18 cellular contexts compared by ENCODE assay signal in genomic region chr6:151154418-151154817, GRCh38.
DNase-seq lines count a peak whose midpoint lies in the region; ATAC-seq, FAIRE-seq and TF ChIP-seq lines count a peak whose summit lies in the region.
"Had no signal": no experiment of that assay in that cellular context is flagged by ENCODE, and none has a peak within 500 bp of the region (broad histone marks: within the 10 kb centered on the region; RNA-seq: fewer than 3 reads in every experiment).

No MANE protein-coding gene starts in this region.

- H3K36me3 ChIP-seq in A673 (ENCODE audit: insufficient read depth, low read length, poor library complexity, severe bottlenecking): no peaks in the 10 kb centered on the region
- no peaks in the 10 kb centered on the region for H3K36me3 ChIP-seq in endothelial cell of umbilical vein (ENCODE audit: control insufficient read depth in 2 of 2, extremely low read depth in 1 of 2, insufficient read depth in 2 of 2, low read length in 2 of 2)
- H3K36me3 ChIP-seq in lower lobe of right lung: no peaks in the 10 kb centered on the region

- peak; percentile 34 for DNase-seq in A673 (ENCODE audit: low spot score)
- DNase-seq in endothelial cell of umbilical vein (ENCODE audit: low read depth, low spot score): peak; percentile 10
- no peak for DNase-seq in lower lobe of right lung
- DNase-seq in NCI-H2029 (lab: John Stamatoyannopoulos, UW): no peak
- no peak for DNase-seq in T-helper 9 cell
- no peak for DNase-seq in activated naive CD4-positive, alpha-beta T cell treated with anti-CD3 and anti-CD28 coated beads, Interleukin-2, amount 10 ng/mL, durations not matched to agents 7 days and 5 days
- DNase-seq: activated CD8-positive, alpha-beta T cell treated with anti-CD3 and anti-CD28 coated beads, Interleukin-2, amount 10 ng/mL, durations not matched to agents 7 days and 5 days; activated gamma-delta T cell; AML-193; EL; hypothalamus; midbrain; NCI-H69; SHP77 treated with DMSO at 0.1 percent for 48 hours had no signal

- H3K9me3 Mint-ChIP-seq in activated T-helper 17 cell treated with anti-CD3 and anti-CD28 coated beads, Interleukin-2, amount 50 U/mL, for 72 hours: no peaks in the 10 kb centered on the region
- H3K9me3 Mint-ChIP-seq in activated naive CD4-positive, alpha-beta T cell treated with anti-CD3 and anti-CD28 coated beads, Interleukin-2, amount 10 ng/mL, durations not matched to agents 7 days and 5 days: no peaks in the 10 kb centered on the region

- dilution Hi-C loops in endothelial cell of umbilical vein (cut with MboI; ENCODE audit: extremely low pct_ligation_motif_present, low sequenced_read_pairs): no loop called here

- H4K20me1 ChIP-seq in endothelial cell of umbilical vein (replicated peaks; ENCODE audit: control insufficient read depth, extremely low read depth, insufficient read depth, low read length): no peaks in the 10 kb centered on the region

- no peak overlapping the region for H2AFZ ChIP-seq in endothelial cell of umbilical vein (ENCODE audit: low read depth, low read length)

- H3K4me3 ChIP-seq in A673 (ENCODE audit: low read depth, low read length, poor library complexity, severe bottlenecking) (no peak overlapping the region), endothelial cell of umbilical vein (replicated peaks in 1 of 3; ENCODE audit: insufficient read depth in 1 of 3, low read depth in 1 of 3, low read length in 3 of 3) (no peak overlapping the region), lower lobe of right lung (no peak overlapping the region)

- H3K27ac Mint-ChIP-seq in activated T-helper 17 cell treated with anti-CD3 and anti-CD28 coated beads, Interleukin-2, amount 50 U/mL, for 72 hours: no peak overlapping the region
- no peak overlapping the region for H3K27ac Mint-ChIP-seq in activated naive CD4-positive, alpha-beta T cell treated with anti-CD3 and anti-CD28 coated beads, Interleukin-2, amount 10 ng/mL, durations not matched to agents 7 days and 5 days
- H3K27ac Mint-ChIP-seq: activated CD8-positive, alpha-beta T cell treated with anti-CD3 and anti-CD28 coated beads, Interleukin-2, amount 10 ng/mL, durations not matched to agents 7 days and 5 days; progenitor cell of endocrine pancreas had no signal

- no peaks in the 10 kb centered on the region for H3K9me1 ChIP-seq in endothelial cell of umbilical vein (replicated peaks; ENCODE audit: control insufficient read depth, extremely low read depth, insufficient read depth, low read length)

- no peak overlapping the region for H3K4me2 ChIP-seq in endothelial cell of umbilical vein (ENCODE audit: insufficient read depth, low read length)

- POLR2A ChIA-PET in A673 (lab: Charles Lee; ENCODE audit: low non-redundant PET): no interaction called here
- POLR2A ChIA-PET in endothelial cell of umbilical vein (lab: Charles Lee): interaction anchor here (0.6 kb wide), 1 partner anchor 62 kb away, joined by 3 read pairs; no protein-coding TSS in a partner anchor

- H3K27me3 Mint-ChIP-seq in activated T-helper 17 cell treated with anti-CD3 and anti-CD28 coated beads, Interleukin-2, amount 50 U/mL, for 72 hours: peaks cover 24% of the 10 kb centered on the region
- H3K27me3 Mint-ChIP-seq in activated naive CD4-positive, alpha-beta T cell treated with anti-CD3 and anti-CD28 coated beads, Interleukin-2, amount 10 ng/mL, durations not matched to agents 7 days and 5 days: peaks cover 38% of the 10 kb centered on the region

- H3K9me3 ChIP-seq in A673 (ENCODE audit: low read depth, low read length, poor library complexity, severe bottlenecking) (no peaks in the 10 kb centered on the region), endothelial cell of umbilical vein (replicated peaks; ENCODE audit: control insufficient read depth, insufficient read depth, low read length) (no peaks in the 10 kb centered on the region), lower lobe of right lung (no peaks in the 10 kb centered on the region)

- no peak for TF ChIP-seq RAD21 in Ishikawa (IDR thresholded peaks at IDR 0.05; ENCODE audit: low read depth)

- no peaks in the 10 kb centered on the region for H3K4me1 ChIP-seq in A673 (ENCODE audit: insufficient read depth, low read length, poor library complexity, severe bottlenecking)
- H3K4me1 ChIP-seq in endothelial cell of umbilical vein (ENCODE audit: control insufficient read depth, extremely low read depth, insufficient read depth, low read length): no peaks in the 10 kb centered on the region
- no peaks in the 10 kb centered on the region for H3K4me1 ChIP-seq in lower lobe of right lung

- ATAC-seq in lower lobe of right lung: peak; percentile 32 to 39
- ATAC-seq in activated T-helper 17 cell treated with anti-CD3 and anti-CD28 coated beads, Interleukin-2, amount 50 U/mL, for 72 hours (replicated peaks): no peak
- ATAC-seq: activated CD8-positive, alpha-beta T cell treated with anti-CD3 and anti-CD28 coated beads, Interleukin-2, amount 10 ng/mL, durations not matched to agents 7 days and 5 days had no signal

- no peak overlapping the region for H3K9ac ChIP-seq in endothelial cell of umbilical vein (replicated peaks; ENCODE audit: extremely low read depth, insufficient read depth, low read length)

- TF ChIP-seq POLR2A in endothelial cell of umbilical vein (IDR thresholded peaks at IDR 0.05; ENCODE audit: low read depth, low read length): no peak

- intact Hi-C loops in A673 (cut with micrococcal nuclease; ENCODE audit: unreplicated experiment): no loop called here
- intact Hi-C loops in endothelial cell of umbilical vein (cut with micrococcal nuclease): no loop called here
- intact Hi-C loops in lower lobe of right lung (cut with DNase I): no loop called here

- no peaks in the 10 kb centered on the region for H3K4me1 Mint-ChIP-seq in activated T-helper 17 cell treated with anti-CD3 and anti-CD28 coated beads, Interleukin-2, amount 50 U/mL, for 72 hours
- no peaks in the 10 kb centered on the region for H3K4me1 Mint-ChIP-seq in activated naive CD4-positive, alpha-beta T cell treated with anti-CD3 and anti-CD28 coated beads, Interleukin-2, amount 10 ng/mL, durations not matched to agents 7 days and 5 days

- no peaks in the 10 kb centered on the region for H3K79me2 ChIP-seq in endothelial cell of umbilical vein (ENCODE audit: control insufficient read depth, insufficient read depth, low read length)

- H3K36me3 Mint-ChIP-seq in activated T-helper 17 cell treated with anti-CD3 and anti-CD28 coated beads, Interleukin-2, amount 50 U/mL, for 72 hours (ENCODE audit: low read depth): no peaks in the 10 kb centered on the region
- H3K36me3 Mint-ChIP-seq in activated naive CD4-positive, alpha-beta T cell treated with anti-CD3 and anti-CD28 coated beads, Interleukin-2, amount 10 ng/mL, durations not matched to agents 7 days and 5 days: no peaks in the 10 kb centered on the region

- CTCF ChIA-PET in A673 (lab: Charles Lee) (no interaction called here), endothelial cell of umbilical vein (lab: Charles Lee) (interaction anchor here (1.0 to 1.3 kb wide), 2 partner anchors 9 to 170 kb away, joined by 3 read pairs; no protein-coding TSS in a partner anchor)
- CTCF ChIA-PET in activated naive CD4-positive, alpha-beta T cell treated with anti-CD3 and anti-CD28 coated beads, Interleukin-2, amount 10 ng/mL, durations not matched to agents 7 days and 5 days (lab: Charles Lee): no interaction called here

- H3K4me3 Mint-ChIP-seq in activated T-helper 17 cell treated with anti-CD3 and anti-CD28 coated beads, Interleukin-2, amount 50 U/mL, for 72 hours: no peak overlapping the region
- H3K4me3 Mint-ChIP-seq in activated naive CD4-positive, alpha-beta T cell treated with anti-CD3 and anti-CD28 coated beads, Interleukin-2, amount 10 ng/mL, durations not matched to agents 7 days and 5 days: no peak overlapping the region
- H3K4me3 Mint-ChIP-seq: activated CD8-positive, alpha-beta T cell treated with anti-CD3 and anti-CD28 coated beads, Interleukin-2, amount 10 ng/mL, durations not matched to agents 7 days and 5 days had no signal

- no peak overlapping the region for H3K27ac ChIP-seq in A673 (ENCODE audit: low read depth, low read length, poor library complexity, severe bottlenecking)
- H3K27ac ChIP-seq in endothelial cell of umbilical vein (ENCODE audit: insufficient read depth, low read depth, low read length): no peak overlapping the region
- no peak overlapping the region for H3K27ac ChIP-seq in lower lobe of right lung

- no peak for TF ChIP-seq CTCF in A673 (conservative IDR thresholded peaks at IDR 0.05; ENCODE audit: low read depth, low read length)
- TF ChIP-seq CTCF in endothelial cell of umbilical vein (IDR thresholded peaks at IDR 0.05; ENCODE audit: extremely low read depth in 1 of 2, insufficient read depth in 1 of 2, low read depth in 1 of 2, low read length in 2 of 2): no peak
- TF ChIP-seq CTCF in lower lobe of right lung (IDR thresholded peaks at IDR 0.05): no peak

- no TSS peak for BruUV-seq in A673 (replicated peaks; lab: Mats Ljungman, UMichigan)
- BruUV-seq in endothelial cell of umbilical vein (replicated peaks; lab: Mats Ljungman, UMichigan): no TSS peak

- H3K27me3 ChIP-seq in A673 (replicated peaks; ENCODE audit: insufficient read depth, low read depth, low read length, poor library complexity): no peaks in the 10 kb centered on the region
- H3K27me3 ChIP-seq in endothelial cell of umbilical vein (ENCODE audit: control insufficient read depth in 2 of 2, insufficient read depth in 2 of 2, low read length in 2 of 2): peaks cover 0 to 1% of the 10 kb centered on the region in 2 experiments
- no peaks in the 10 kb centered on the region for H3K27me3 ChIP-seq in lower lobe of right lung (ENCODE audit: low read depth)

- no peak for FAIRE-seq in endothelial cell of umbilical vein (lab: Jason Lieb, UNC)
- FAIRE-seq: TTC549 had no signal

- TF ChIP-seq EP300 in Ishikawa (IDR thresholded peaks at IDR 0.05; ENCODE audit: borderline replicate concordance): no peak

TF ChIP-seq in Ishikawa, 13 proteins besides CTCF, POLR2A, EP300 and RAD21:
- peak; percentile 79 for TF ChIP-seq NFIC (IDR thresholded peaks at IDR 0.05)
- no peak for TF ChIP-seq EGR1 (IDR thresholded peaks at IDR 0.05)

TF ChIP-seq in endothelial cell of umbilical vein, 7 proteins besides CTCF, POLR2A, EP300 and RAD21:
- TF ChIP-seq GATA2 (IDR thresholded peaks at IDR 0.05; ENCODE audit: insufficient read depth, insufficient read length, low read depth, low read length) (no peak), MAX (IDR thresholded peaks at IDR 0.05; ENCODE audit: insufficient read depth, insufficient read length) (no peak), EZH2 (IDR thresholded peaks at IDR 0.05; ENCODE audit: borderline replicate concordance, low read depth, low read length, severe bottlenecking) (no peak), MYC (IDR thresholded peaks at IDR 0.05; ENCODE audit: low read depth, low read length) (no peak), FOS (IDR thresholded peaks at IDR 0.05; ENCODE audit: borderline replicate concordance, insufficient read depth, low read length) (no peak), JUN (IDR thresholded peaks at IDR 0.05; ENCODE audit: borderline replicate concordance, insufficient read depth, insufficient read length, low read depth) (no peak), POLR2AphosphoS5 (IDR thresholded peaks at IDR 0.05; ENCODE audit: insufficient read depth, low read depth, low read length) (no peak)

Comparison
In these comparisons a context has a peak if more than half of its experiments do, and no peak if none do; other contexts are left out.
1. DNase-seq: peak in A673 (single experiment) and endothelial cell of umbilical vein (single experiment); none in lower lobe of right lung (single experiment), NCI-H2029 (single experiment), T-helper 9 cell (single experiment) and activated naive CD4-positive, alpha-beta T cell treated with anti-CD3 and anti-CD28 coated beads, Interleukin-2, amount 10 ng/mL, durations not matched to agents 7 days and 5 days (single experiment).